In genomic region chr16:8173111-8173644, GRCh38 we compare ENCODE assay signal across 1 cellular context.
A peak's percentile ranks its signal among the peaks of the same experiment; 100 is the strongest.
TF ChIP-seq lines count a peak whose summit lies in the region.

No MANE protein-coding gene starts in this region.

TF ChIP-seq in HepG2, 621 proteins besides CTCF, POLR2A, EP300 and RAD21 (continued from another document and continues in another):
- TF ChIP-seq, protein P1, sequence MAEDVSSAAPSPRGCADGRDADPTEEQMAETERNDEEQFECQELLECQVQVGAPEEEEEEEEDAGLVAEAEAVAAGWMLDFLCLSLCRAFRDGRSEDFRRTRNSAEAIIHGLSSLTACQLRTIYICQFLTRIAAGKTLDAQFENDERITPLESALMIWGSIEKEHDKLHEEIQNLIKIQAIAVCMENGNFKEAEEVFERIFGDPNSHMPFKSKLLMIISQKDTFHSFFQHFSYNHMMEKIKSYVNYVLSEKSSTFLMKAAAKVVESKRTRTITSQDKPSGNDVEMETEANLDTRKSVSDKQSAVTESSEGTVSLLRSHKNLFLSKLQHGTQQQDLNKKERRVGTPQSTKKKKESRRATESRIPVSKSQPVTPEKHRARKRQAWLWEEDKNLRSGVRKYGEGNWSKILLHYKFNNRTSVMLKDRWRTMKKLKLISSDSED (CRISPR knock-in tag; IDR thresholded peaks at IDR 0.05), result no peak
- TF ChIP-seq IKZF1 (IDR thresholded peaks at IDR 0.05) (no peak), ZNF430 (CRISPR knock-in tag; IDR thresholded peaks at IDR 0.05) (no peak), CEBPG (CRISPR knock-in tag; IDR thresholded peaks at IDR 0.05) (peak; percentile 16; the same call in 1 of the 2 replicates), WIZ (CRISPR knock-in tag; IDR thresholded peaks at IDR 0.05) (no peak), ZNF3 (CRISPR knock-in tag; IDR thresholded peaks at IDR 0.05) (peak; percentile 62; the same call in 1 of the 2 replicates), FOXA1 (IDR thresholded peaks at IDR 0.05) (no peak), FOXA1 (CRISPR knock-in tag; IDR thresholded peaks at IDR 0.05) (peak; percentile 43), HNRNPK (IDR thresholded peaks at IDR 0.05; ENCODE audit: low read depth, low read length, poor library complexity, severe bottlenecking) (no peak), PBX2 (CRISPR knock-in tag; IDR thresholded peaks at IDR 0.05) (no peak), FOXC1 (CRISPR knock-in tag; IDR thresholded peaks at IDR 0.05; ENCODE audit: borderline replicate concordance) (0 out of 2 replicates have a peak, but pooled peaks have one; percentile 26), ZBTB20 (CRISPR knock-in tag; IDR thresholded peaks at IDR 0.05; ENCODE audit: borderline replicate concordance, low read depth) (no peak), TBP (CRISPR knock-in tag; IDR thresholded peaks at IDR 0.05) (no peak), KDM5B (CRISPR knock-in tag; IDR thresholded peaks at IDR 0.05; ENCODE audit: borderline replicate concordance) (no peak), REPIN1 (CRISPR knock-in tag; IDR thresholded peaks at IDR 0.05; ENCODE audit: borderline replicate concordance, low read depth) (peak; percentile 70; the same call in 1 of the 2 replicates), SRF (IDR thresholded peaks at IDR 0.05; ENCODE audit: low read depth, low read length) (no peak), HIC2 (CRISPR knock-in tag; IDR thresholded peaks at IDR 0.05; ENCODE audit: low read depth) (no peak), ZNF660 (CRISPR knock-in tag; IDR thresholded peaks at IDR 0.05; ENCODE audit: borderline replicate concordance, low read depth) (no peak), JDP2 (CRISPR knock-in tag; IDR thresholded peaks at IDR 0.05; ENCODE audit: borderline replicate concordance) (no peak), ZFP36L2 (CRISPR knock-in tag; IDR thresholded peaks at IDR 0.05) (no peak), ZNF615 (CRISPR knock-in tag; IDR thresholded peaks at IDR 0.05; ENCODE audit: borderline replicate concordance) (no peak), MAX (IDR thresholded peaks at IDR 0.05) (no peak), YY1 (IDR thresholded peaks at IDR 0.05; ENCODE audit: insufficient read depth, insufficient replicate concordance, low read depth, low read length) (peak; percentile 73), ZNF256 (CRISPR knock-in tag; conservative IDR thresholded peaks at IDR 0.05) (no peak), ZNF34 (CRISPR knock-in tag; IDR thresholded peaks at IDR 0.05; ENCODE audit: borderline replicate concordance) (no peak), ZNF549 (CRISPR knock-in tag; IDR thresholded peaks at IDR 0.05) (no peak), AHDC1 (CRISPR knock-in tag; IDR thresholded peaks at IDR 0.05; ENCODE audit: borderline replicate concordance) (peak; percentile 51; the same call in 1 of the 2 replicates), ZNF83 (CRISPR knock-in tag; IDR thresholded peaks at IDR 0.05; ENCODE audit: borderline replicate concordance) (peak; percentile 82; the same call in 1 of the 2 replicates), NR3C1 (CRISPR knock-in tag; IDR thresholded peaks at IDR 0.05) (no peak), POLR2G (IDR thresholded peaks at IDR 0.05; ENCODE audit: low read depth, low read length) (no peak), PATZ1 (CRISPR knock-in tag; IDR thresholded peaks at IDR 0.05) (peak; percentile 46; the same call in 1 of the 2 replicates), ZSCAN31 (CRISPR knock-in tag; IDR thresholded peaks at IDR 0.05; ENCODE audit: low read depth) (no peak), ZNF160 (CRISPR knock-in tag; IDR thresholded peaks at IDR 0.05) (no peak), HMG20A (CRISPR knock-in tag; IDR thresholded peaks at IDR 0.05; ENCODE audit: borderline replicate concordance) (no peak), NCOR1 (IDR thresholded peaks at IDR 0.05; ENCODE audit: borderline replicate concordance, low read length) (0 out of 2 replicates have a peak, but pooled peaks have one; percentile 26), ZFY (CRISPR knock-in tag; IDR thresholded peaks at IDR 0.05) (no peak), ZBTB7A (CRISPR knock-in tag; IDR thresholded peaks at IDR 0.05) (no peak)
- TF ChIP-seq, protein P2, sequence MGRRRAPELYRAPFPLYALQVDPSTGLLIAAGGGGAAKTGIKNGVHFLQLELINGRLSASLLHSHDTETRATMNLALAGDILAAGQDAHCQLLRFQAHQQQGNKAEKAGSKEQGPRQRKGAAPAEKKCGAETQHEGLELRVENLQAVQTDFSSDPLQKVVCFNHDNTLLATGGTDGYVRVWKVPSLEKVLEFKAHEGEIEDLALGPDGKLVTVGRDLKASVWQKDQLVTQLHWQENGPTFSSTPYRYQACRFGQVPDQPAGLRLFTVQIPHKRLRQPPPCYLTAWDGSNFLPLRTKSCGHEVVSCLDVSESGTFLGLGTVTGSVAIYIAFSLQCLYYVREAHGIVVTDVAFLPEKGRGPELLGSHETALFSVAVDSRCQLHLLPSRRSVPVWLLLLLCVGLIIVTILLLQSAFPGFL (CRISPR knock-in tag; IDR thresholded peaks at IDR 0.05), result 0 out of 2 replicates have a peak, but pooled peaks have one; percentile 51
- TF ChIP-seq, protein P3, sequence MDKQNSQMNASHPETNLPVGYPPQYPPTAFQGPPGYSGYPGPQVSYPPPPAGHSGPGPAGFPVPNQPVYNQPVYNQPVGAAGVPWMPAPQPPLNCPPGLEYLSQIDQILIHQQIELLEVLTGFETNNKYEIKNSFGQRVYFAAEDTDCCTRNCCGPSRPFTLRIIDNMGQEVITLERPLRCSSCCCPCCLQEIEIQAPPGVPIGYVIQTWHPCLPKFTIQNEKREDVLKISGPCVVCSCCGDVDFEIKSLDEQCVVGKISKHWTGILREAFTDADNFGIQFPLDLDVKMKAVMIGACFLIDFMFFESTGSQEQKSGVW (CRISPR knock-in tag; IDR thresholded peaks at IDR 0.05; ENCODE audit: borderline replicate concordance), result no peak
- TF ChIP-seq, protein P4, sequence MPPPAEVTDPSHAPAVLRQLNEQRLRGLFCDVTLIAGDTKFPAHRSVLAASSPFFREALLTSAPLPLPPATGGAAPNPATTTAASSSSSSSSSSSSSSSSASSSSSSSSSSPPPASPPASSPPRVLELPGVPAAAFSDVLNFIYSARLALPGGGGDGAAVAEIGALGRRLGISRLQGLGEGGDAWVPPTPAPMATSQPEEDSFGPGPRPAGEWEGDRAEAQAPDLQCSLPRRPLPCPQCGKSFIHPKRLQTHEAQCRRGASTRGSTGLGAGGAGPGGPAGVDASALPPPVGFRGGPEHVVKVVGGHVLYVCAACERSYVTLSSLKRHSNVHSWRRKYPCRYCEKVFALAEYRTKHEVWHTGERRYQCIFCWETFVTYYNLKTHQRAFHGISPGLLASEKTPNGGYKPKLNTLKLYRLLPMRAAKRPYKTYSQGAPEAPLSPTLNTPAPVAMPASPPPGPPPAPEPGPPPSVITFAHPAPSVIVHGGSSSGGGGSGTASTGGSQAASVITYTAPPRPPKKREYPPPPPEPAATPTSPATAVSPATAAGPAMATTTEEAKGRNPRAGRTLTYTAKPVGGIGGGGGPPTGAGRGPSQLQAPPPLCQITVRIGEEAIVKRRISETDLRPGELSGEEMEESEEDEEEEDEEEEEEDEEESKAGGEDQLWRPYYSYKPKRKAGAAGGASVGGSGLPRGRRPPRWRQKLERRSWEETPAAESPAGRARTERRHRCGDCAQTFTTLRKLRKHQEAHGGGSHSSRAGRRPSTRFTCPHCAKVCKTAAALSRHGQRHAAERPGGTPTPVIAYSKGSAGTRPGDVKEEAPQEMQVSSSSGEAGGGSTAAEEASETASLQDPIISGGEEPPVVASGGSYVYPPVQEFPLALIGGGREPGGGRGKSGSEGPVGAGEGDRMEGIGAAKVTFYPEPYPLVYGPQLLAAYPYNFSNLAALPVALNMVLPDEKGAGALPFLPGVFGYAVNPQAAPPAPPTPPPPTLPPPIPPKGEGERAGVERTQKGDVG (CRISPR knock-in tag; IDR thresholded peaks at IDR 0.05; ENCODE audit: borderline replicate concordance), result no peak
- TF ChIP-seq, protein P5, sequence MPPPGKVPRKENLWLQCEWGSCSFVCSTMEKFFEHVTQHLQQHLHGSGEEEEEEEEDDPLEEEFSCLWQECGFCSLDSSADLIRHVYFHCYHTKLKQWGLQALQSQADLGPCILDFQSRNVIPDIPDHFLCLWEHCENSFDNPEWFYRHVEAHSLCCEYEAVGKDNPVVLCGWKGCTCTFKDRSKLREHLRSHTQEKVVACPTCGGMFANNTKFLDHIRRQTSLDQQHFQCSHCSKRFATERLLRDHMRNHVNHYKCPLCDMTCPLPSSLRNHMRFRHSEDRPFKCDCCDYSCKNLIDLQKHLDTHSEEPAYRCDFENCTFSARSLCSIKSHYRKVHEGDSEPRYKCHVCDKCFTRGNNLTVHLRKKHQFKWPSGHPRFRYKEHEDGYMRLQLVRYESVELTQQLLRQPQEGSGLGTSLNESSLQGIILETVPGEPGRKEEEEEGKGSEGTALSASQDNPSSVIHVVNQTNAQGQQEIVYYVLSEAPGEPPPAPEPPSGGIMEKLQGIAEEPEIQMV (CRISPR knock-in tag; IDR thresholded peaks at IDR 0.05; ENCODE audit: low read depth), result peak; percentile 72; the same call in 1 of the 2 replicates
